In genomic region chr22:50141462-50141861, GRCh38 we compare ENCODE assay signal across 1 cellular context.
TF ChIP-seq lines count a peak whose summit lies in the region.

No MANE protein-coding gene starts in this region.

TF ChIP-seq in IMR-90, 13 proteins besides CTCF, POLR2A, EP300 and RAD21 (continued from another document):
- TF ChIP-seq ELK1 (IDR thresholded peaks at IDR 0.05; ENCODE audit: borderline replicate concordance, low read depth, low read length) (no peak), NFE2L2 (IDR thresholded peaks at IDR 0.05; ENCODE audit: low read depth, low read length) (no peak), MXI1 (IDR thresholded peaks at IDR 0.05; ENCODE audit: borderline replicate concordance, low read depth, low read length) (no peak), BHLHE40 (IDR thresholded peaks at IDR 0.05; ENCODE audit: low read depth, low read length) (no peak), RCOR1 (IDR thresholded peaks at IDR 0.05; ENCODE audit: insufficient replicate concordance, low read length) (no peak), MAZ (IDR thresholded peaks at IDR 0.05; ENCODE audit: borderline replicate concordance, low read depth, low read length) (no peak), SMC3 (IDR thresholded peaks at IDR 0.05; ENCODE audit: low read depth, low read length) (no peak), CEBPB (IDR thresholded peaks at IDR 0.05; ENCODE audit: low read depth, low read length) (no peak)
